In the genomic region with DNA sequence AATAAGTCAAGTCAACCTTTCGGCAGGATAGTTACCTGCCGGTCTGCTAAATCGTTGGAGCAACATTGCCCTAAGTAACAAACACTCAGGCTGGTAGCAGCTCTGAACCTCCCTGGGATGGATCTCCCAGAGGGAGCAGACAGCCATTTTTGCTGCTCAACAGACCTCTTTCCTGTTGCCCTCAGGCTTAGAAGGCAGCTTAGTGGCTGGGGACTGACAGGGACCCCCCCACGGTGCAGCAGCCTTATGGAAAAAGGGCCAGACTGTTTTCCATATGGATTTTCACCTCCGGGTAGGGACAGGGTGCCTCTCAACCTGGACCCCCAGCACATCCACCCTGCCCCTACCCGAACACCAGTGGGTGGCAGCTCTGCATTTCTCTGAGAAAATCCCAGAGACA, we compare ENCODE assay signal across 19 cellular contexts.
"Had no signal": no experiment of that assay in that cellular context is flagged by ENCODE, and none has a peak within 500 bp of the region (broad histone marks: within the 10 kb centered on the region; RNA-seq: fewer than 3 reads in every experiment).

No MANE protein-coding gene starts in this region.

- DNase-seq: activated CD4-positive, alpha-beta T cell treated with anti-CD3 and anti-CD28 coated beads, Interleukin-2, amount 10 ng/mL, durations not matched to agents 24 days and 14 days; activated CD8-positive, alpha-beta memory T cell treated with anti-CD3 and anti-CD28 coated beads for 24 hours; activated CD8-positive, alpha-beta memory T cell treated with anti-CD3 and anti-CD28 coated beads, Interleukin-2, amount 50 U/mL, for 48 hours; activated effector memory CD4-positive, alpha-beta T cell treated with Interleukin-2 at 50 U/mL for 16 hours; activated naive CD4-positive, alpha-beta T cell treated with anti-CD3 and anti-CD28 coated beads, Interleukin-2, amount 10 ng/mL, durations not matched to agents 7 days and 5 days; activated T-cell treated with anti-CD3 and anti-CD28 coated beads, Interleukin-2, amount 50 U/mL, for 48 hours; cerebellar nuclear complex; cortex of kidney; effector memory CD4-positive, alpha-beta T cell; esophagus squamous epithelium; left lung; stimulated activated CD4-positive, alpha-beta T cell treated with anti-CD3 and anti-CD28 coated beads, Interleukin-2, amount 100 ng/mL, for 24 hours; stimulated activated naive CD8-positive, alpha-beta T cell treated with anti-CD3 and anti-CD28 coated beads, Interleukin-15, amount 100 ng/mL, for 72 hours; T-cell; transverse colon had no signal

- H3K36me3 ChIP-seq: ascending aorta, esophagus squamous epithelium, left lung, prostate gland, right atrium auricular region, suprapubic skin, transverse colon had no signal

- H3K27me3 ChIP-seq: ascending aorta, esophagus squamous epithelium, left lung, right atrium auricular region, suprapubic skin, transverse colon had no signal

- H3K27ac ChIP-seq: ascending aorta, esophagus squamous epithelium, left lung, prostate gland, right atrium auricular region, suprapubic skin, transverse colon had no signal

- H3K4me1 ChIP-seq: ascending aorta, prostate gland, suprapubic skin had no signal

- H3K9me3 ChIP-seq: ascending aorta, esophagus squamous epithelium, left lung, prostate gland, right atrium auricular region, suprapubic skin, transverse colon had no signal

- ATAC-seq: left lung; stimulated activated naive CD8-positive, alpha-beta T cell treated with anti-CD3 and anti-CD28 coated beads, Interleukin-15, amount 100 ng/mL, for 72 hours; T-cell had no signal

- H3K4me3 ChIP-seq: ascending aorta, esophagus squamous epithelium, left lung, prostate gland, right atrium auricular region, suprapubic skin, transverse colon had no signal
